In genomic region chr11:22130462-22131053, GRCh38 we compare ENCODE assay signal across 10 cellular contexts.
DNase-seq lines count a peak whose midpoint lies in the region; ATAC-seq and TF ChIP-seq lines count a peak whose summit lies in the region.
"Had no signal": no experiment of that assay in that cellular context is flagged by ENCODE, and none has a peak within 500 bp of the region (broad histone marks: within the 10 kb centered on the region; RNA-seq: fewer than 3 reads in every experiment).

No MANE protein-coding gene starts in this region.

- H3K9ac ChIP-seq in PC-3 (ENCODE audit: low read length) = no peak overlapping the region

- BruUV-seq in PC-3 (replicated peaks; lab: Mats Ljungman, UMichigan) = no TSS peak

- H3F3A ChIP-seq in PC-3 (ENCODE audit: low read length, unreplicated experiment) = no peaks in the 10 kb centered on the region

- H3K9me3 ChIP-seq in PC-3 (ENCODE audit: low read length) = no peaks in the 10 kb centered on the region
- H3K9me3 ChIP-seq: HAP-1 had no signal

- no peak overlapping the region for H3K27ac ChIP-seq in PC-3 (ENCODE audit: low read length)
- H3K27ac ChIP-seq in brain microvascular endothelial cell = no peak overlapping the region

- H3K79me2 ChIP-seq in PC-3 (ENCODE audit: low read length) = no peaks in the 10 kb centered on the region

- H3K4me1 ChIP-seq in PC-3 (ENCODE audit: insufficient read depth, low read length) = no peaks in the 10 kb centered on the region
- H3K4me1 ChIP-seq: HAP-1 had no signal

- CTCF ChIA-PET in GM10248 (lab: Yijun Ruan, JAX) = interaction anchor here (0.8 to 2.3 kb wide), 10 partner anchors 9 to 1484 kb away, joined by 3 to 10 read pairs (median 4); no protein-coding TSS in a partner anchor
- CTCF ChIA-PET in PC-3 (lab: Charles Lee) = interaction anchor here (0.6 kb wide), 1 partner anchor 22 kb away, joined by 4 read pairs; no protein-coding TSS in a partner anchor

- in situ Hi-C loops in brain microvascular endothelial cell (cut with HindIII; ENCODE audit: low pct_ligation_motif_present, low sequenced_read_pairs) = no loop called here

- no peaks in the 10 kb centered on the region for H3K36me3 ChIP-seq in PC-3 (ENCODE audit: low read depth, low read length)
- no peaks in the 10 kb centered on the region for H3K36me3 ChIP-seq in brain microvascular endothelial cell (replicated peaks)
- H3K36me3 ChIP-seq: HAP-1 had no signal

- ATAC-seq in HG03469 (IDR thresholded peaks at IDR 0.05; ENCODE audit: unreplicated experiment) = peak; percentile 58
- ATAC-seq in PC-3 = no peak
- ATAC-seq in GM21717 (IDR thresholded peaks at IDR 0.05; ENCODE audit: unreplicated experiment) = no peak

- no peaks in the 10 kb centered on the region for H4K20me1 ChIP-seq in PC-3 (ENCODE audit: low read length)

- intact Hi-C loops in PC-3 (cut with micrococcal nuclease) = loop anchor here (2.0 kb wide), 1 partner anchor 32 kb away; no protein-coding TSS in a partner anchor

- POLR2A ChIA-PET in GM10248 (lab: Yijun Ruan, JAX) (no interaction called here), PC-3 (lab: Charles Lee; ENCODE audit: unreplicated experiment) (no interaction called here)

- no peak overlapping the region for H3K4me3 ChIP-seq in PC-3 (ENCODE audit: low read length)
- no peak overlapping the region for H3K4me3 ChIP-seq in brain microvascular endothelial cell (ENCODE audit: low read depth, low read length)
- H3K4me3 ChIP-seq: HAP-1 had no signal

- DNase-seq in GM10248 (ENCODE audit: extremely low spot score) (no peak), PC-3 (peak; percentile 2), left kidney (ENCODE audit: low read depth, low spot score) (peak; percentile 49), HCEC 1CT (no peak), brain microvascular endothelial cell (no peak)
- no peak for DNase-seq in stimulated activated CD4-positive, alpha-beta T cell treated with anti-CD3 and anti-CD28 coated beads, Interleukin-12 subunit alpha, Interleukin-12 subunit beta, amount 100 ng/mL, for 4 hours
- DNase-seq: right cardiac atrium had no signal

- no peak overlapping the region for H2AFZ ChIP-seq in PC-3 (ENCODE audit: low read length)

- TF ChIP-seq CTCF in GM10248 (IDR thresholded peaks at IDR 0.05; ENCODE audit: control extremely low read depth, extremely low read depth, low read depth, missing control alignments) = peak; percentile 18
- peak; percentile 42; the same call in 1 of the 2 replicates for TF ChIP-seq CTCF in PC-3 (conservative IDR thresholded peaks at IDR 0.05; ENCODE audit: low read depth, low read length)
- TF ChIP-seq CTCF in brain microvascular endothelial cell (IDR thresholded peaks at IDR 0.05; ENCODE audit: low read depth, low read length, missing control alignments) = no peak

- no peaks in the 10 kb centered on the region for H3K27me3 ChIP-seq in PC-3 (ENCODE audit: low read length)
- H3K27me3 ChIP-seq in brain microvascular endothelial cell (replicated peaks) = no peaks in the 10 kb centered on the region

- H3K9me2 ChIP-seq in PC-3 (replicated peaks; ENCODE audit: low read length) = no peaks in the 10 kb centered on the region

- no peak overlapping the region for H3K4me2 ChIP-seq in PC-3 (ENCODE audit: low read length)

Comparison
In these comparisons a context has a peak if more than half of its experiments do, and no peak if none do; other contexts are left out.
1. DNase-seq: peak in PC-3 (single experiment) and left kidney (single experiment); none in GM10248 (single experiment), stimulated activated CD4-positive, alpha-beta T cell treated with anti-CD3 and anti-CD28 coated beads, Interleukin-12 subunit alpha, Interleukin-12 subunit beta, amount 100 ng/mL, for 4 hours (single experiment), HCEC 1CT (single experiment) and brain microvascular endothelial cell (single experiment).